ENCODE assay signal across 10 cellular contexts in genomic region chr6:151808331-151809241, GRCh38. TPM values are rescaled to one million over a fixed set of nuclear protein-coding genes. Genes with fewer than 3 reads are reported as not detected.
DNase-seq lines count a peak whose midpoint lies in the region; ATAC-seq and TF ChIP-seq lines count a peak whose summit lies in the region.
"Had no signal": no experiment of that assay in that cellular context is flagged by ENCODE, and none has a peak within 500 bp of the region (broad histone marks: within the 10 kb centered on the region; RNA-seq: fewer than 3 reads in every experiment).

No MANE protein-coding gene starts in this region.

- no peaks in the 10 kb centered on the region for H3K9me3 Mint-ChIP-seq in CD4-positive, alpha-beta T cell

- no peak for ATAC-seq in CD4-positive, alpha-beta T cell (ENCODE audit: poor library complexity)
- ATAC-seq in esophagus mucosa (peak; percentile 52), omental fat pad (ENCODE audit: low FRiP score) (peak; percentile 53)

- CTCF ChIA-PET in CD4-positive, alpha-beta T cell (lab: Charles Lee): no interaction called here

- H3K27ac Mint-ChIP-seq in CD4-positive, alpha-beta T cell: no peak overlapping the region

- H3K4me3 ChIP-seq in KMS-11 (IDR thresholded peaks at IDR 0.05; ENCODE audit: insufficient read depth, low read depth, low read length): no peak overlapping the region

- peaks cover 15% of the 10 kb centered on the region for H3K4me1 Mint-ChIP-seq in CD4-positive, alpha-beta T cell (ENCODE audit: low read depth)

- H3K9me3 ChIP-seq in CD4-positive, alpha-beta T cell (ENCODE audit: control insufficient read depth, low read length): no peaks in the 10 kb centered on the region

- DNase-seq in CD4-positive, alpha-beta T cell: no peak
- DNase-seq in omental fat pad (ENCODE audit: low spot score): no peak
- no peak for DNase-seq in islet precursor cell
- DNase-seq in GDM1 (lab: John Stamatoyannopoulos, UW): no peak
- no peak for DNase-seq in RKO (ENCODE audit: low spot score)
- DNase-seq in effector CD8-positive, alpha-beta T cell (lab: John Stamatoyannopoulos, UW): no peak
- DNase-seq: cerebellar nuclear complex, MV-4-11 had no signal

- H4K20me1 ChIP-seq in KMS-11 (ENCODE audit: insufficient read depth): no peaks in the 10 kb centered on the region

- peaks cover 62% of the 10 kb centered on the region for H3K79me2 ChIP-seq in KMS-11 (ENCODE audit: insufficient read depth, low read depth)

- no peak for TF ChIP-seq CTCF in CD4-positive, alpha-beta T cell (IDR thresholded peaks at IDR 0.05)
- TF ChIP-seq CTCF in KMS-11 (conservative IDR thresholded peaks at IDR 0.05; ENCODE audit: low read depth, low read length) (no peak), omental fat pad (IDR thresholded peaks at IDR 0.05) (no peak)

- intact Hi-C loops in CD4-positive, alpha-beta T cell (cut with DNase I, micrococcal nuclease): no loop called here

- H3K27me3 Mint-ChIP-seq in CD4-positive, alpha-beta T cell: peaks cover 65% of the 10 kb centered on the region

- H3K4me2 ChIP-seq in KMS-11: peak overlapping the region; percentile 55; the same call in 1 of the 2 replicates

- H3K36me3 ChIP-seq in KMS-11 (ENCODE audit: insufficient read depth): no peaks in the 10 kb centered on the region; the same call in 1 of the 2 replicates

- peak overlapping the region; percentile 95 for H3K9ac ChIP-seq in KMS-11

- H3K27me3 ChIP-seq in CD4-positive, alpha-beta T cell (ENCODE audit: control insufficient read depth, insufficient read depth, low read length): peaks cover 49% of the 10 kb centered on the region
- no peaks in the 10 kb centered on the region for H3K27me3 ChIP-seq in KMS-11 (ENCODE audit: insufficient read depth, low read depth)

- H3K4me3 Mint-ChIP-seq in CD4-positive, alpha-beta T cell: peak overlapping the region; percentile 58

- H3K27ac ChIP-seq in CD4-positive, alpha-beta T cell (ENCODE audit: low read depth, low read length): no peak overlapping the region
- peak overlapping the region; percentile 93 for H3K27ac ChIP-seq in KMS-11

- POLR2A ChIA-PET in CD4-positive, alpha-beta T cell (lab: Charles Lee): no interaction called here

- no peaks in the 10 kb centered on the region for H3K36me3 Mint-ChIP-seq in CD4-positive, alpha-beta T cell (ENCODE audit: low read depth)

- peaks cover 19% of the 10 kb centered on the region for H3K4me1 ChIP-seq in KMS-11 (ENCODE audit: low read depth, poor library complexity, severe bottlenecking)

- no peak overlapping the region for H2AFZ ChIP-seq in KMS-11 (ENCODE audit: low read depth)

RNA-seq across cellular contexts. Expression of gene ESR1, which starts 1.1 kb away (rescaled TPM):
- 1 to 10 TPM; 2.6 to 2.8 TPM for total RNA-seq in CD4-positive, alpha-beta T cell
- total RNA-seq in esophagus mucosa (0.80 TPM), omental fat pad (1 to 10 TPM; 2.3 to 4.9 (median 3.8) TPM)
